Comparison of ENCODE assay signal across 24 cellular contexts in the genomic region with DNA sequence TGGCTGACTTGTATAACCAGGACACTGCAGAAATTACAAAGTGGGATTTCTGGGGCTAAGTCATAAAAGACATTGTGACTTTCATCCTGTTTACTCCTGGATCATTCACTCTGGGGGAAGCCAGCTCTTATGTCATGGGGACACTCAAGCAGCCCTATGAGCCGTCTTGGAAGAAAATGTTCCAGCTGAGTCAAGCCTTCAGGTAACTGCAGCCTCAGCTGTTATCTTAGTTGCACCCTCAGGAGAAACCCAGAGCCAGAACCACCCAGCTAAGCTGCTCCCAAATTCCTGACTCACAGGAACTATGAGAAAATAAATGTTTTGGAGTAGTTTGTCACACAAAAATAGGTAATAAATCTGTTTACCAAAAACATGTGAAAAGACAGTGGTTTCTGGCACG.
"Had no signal": no experiment of that assay in that cellular context is flagged by ENCODE, and none has a peak within 500 bp of the region (broad histone marks: within the 10 kb centered on the region; RNA-seq: fewer than 3 reads in every experiment).

No MANE protein-coding gene starts in this region.

- H3K9ac ChIP-seq: parathyroid adenoma had no signal

- H3K27ac Mint-ChIP-seq: activated CD4-positive, alpha-beta T cell treated with anti-CD3 and anti-CD28 coated beads for 36 hours; activated naive CD8-positive, alpha-beta T cell; activated T-helper 2 cell treated with anti-CD3 and anti-CD28 coated beads, Interferon-gamma antibody, Interleukin-2, Interleukin-4, amounts not matched to agents 10 μg/mL and 5 μg/mL and 100 μg/mL, durations not matched to agents 14 hours and 24 hours and 36 hours; endodermal cell; nephron; WTC11 had no signal

- H3K9me3 ChIP-seq: adrenal gland, ascending aorta, sigmoid colon, thoracic aorta, upper lobe of left lung had no signal

- H3K27ac ChIP-seq: adrenal gland, ascending aorta, brain microvascular endothelial cell, coronary artery, parathyroid adenoma, sigmoid colon, thoracic aorta, upper lobe of left lung had no signal

- H3K36me3 ChIP-seq: ascending aorta, brain microvascular endothelial cell, thoracic aorta had no signal

- H3K4me3 ChIP-seq: adrenal gland, ascending aorta, coronary artery, sigmoid colon, thoracic aorta, upper lobe of left lung had no signal

- H3K36me3 Mint-ChIP-seq: WTC11 had no signal

- DNase-seq: activated CD4-positive, alpha-beta T cell treated with anti-CD3 and anti-CD28 coated beads for 36 hours; activated CD4-positive, alpha-beta T cell treated with anti-CD3 and anti-CD28 coated beads, Interleukin-2, amount 50 U/mL, for 48 hours; activated CD8-positive, alpha-beta memory T cell treated with anti-CD3 and anti-CD28 coated beads, Interleukin-2, amount 50 U/mL, for 48 hours; activated naive CD4-positive, alpha-beta T cell; activated T-cell treated with anti-CD3 and anti-CD28 coated beads, Interleukin-2, amount 50 U/mL, for 4 hours; adrenal gland; brain microvascular endothelial cell; central memory CD4-positive, alpha-beta T cell; endodermal cell; head of caudate nucleus; left ventricle myocardium superior; sigmoid colon; stimulated activated CD4-positive, alpha-beta T cell treated with anti-CD3 and anti-CD28 coated beads, Interleukin-4, amount 100 ng/mL, for 1 hour; stimulated activated naive CD4-positive, alpha-beta T cell; T-helper 9 cell; upper lobe of left lung had no signal

- H3K9me3 Mint-ChIP-seq: activated T-cell treated with anti-CD3 and anti-CD28 coated beads, Interleukin-2, amount 50 U/mL, for 4 hours; activated T-helper 2 cell treated with anti-CD3 and anti-CD28 coated beads, Interferon-gamma antibody, Interleukin-2, Interleukin-4, amounts not matched to agents 10 μg/mL and 5 μg/mL and 100 μg/mL, durations not matched to agents 14 hours and 24 hours and 36 hours; endodermal cell; nephron; WTC11 had no signal

- ATAC-seq: activated CD4-positive, alpha-beta T cell treated with anti-CD3 and anti-CD28 coated beads for 36 hours; activated T-cell treated with anti-CD3 and anti-CD28 coated beads, Interleukin-2, amount 50 U/mL, for 4 hours; left ventricle myocardium superior; WTC11 had no signal

- H3K4me1 ChIP-seq: adrenal gland, ascending aorta, sigmoid colon, upper lobe of left lung had no signal

- H3K4me1 Mint-ChIP-seq: endodermal cell, WTC11 had no signal

- H3K4me3 Mint-ChIP-seq: activated CD4-positive, alpha-beta T cell treated with anti-CD3 and anti-CD28 coated beads for 36 hours; activated naive CD8-positive, alpha-beta T cell; activated T-cell treated with anti-CD3 and anti-CD28 coated beads, Interleukin-2, amount 50 U/mL, for 4 hours; endodermal cell; nephron; WTC11 had no signal

- H3K27me3 Mint-ChIP-seq: activated CD4-positive, alpha-beta T cell treated with anti-CD3 and anti-CD28 coated beads for 36 hours; activated naive CD8-positive, alpha-beta T cell had no signal

- H2AFZ ChIP-seq: parathyroid adenoma had no signal

- H3K27me3 ChIP-seq: adrenal gland, ascending aorta, brain microvascular endothelial cell, sigmoid colon, upper lobe of left lung had no signal
